In genomic region chr15:76339302-76340197, GRCh38 we compare ENCODE assay signal across 8 cellular contexts. TPM values are rescaled to one million over a fixed set of nuclear protein-coding genes. Genes with fewer than 3 reads are reported as not detected.
DNase-seq lines count a peak whose midpoint lies in the region; ATAC-seq, FAIRE-seq and TF ChIP-seq lines count a peak whose summit lies in the region.

No MANE protein-coding gene starts in this region.

- in situ Hi-C loops in HAP-1 (cut with MboI; ENCODE audit: low sequenced_read_pairs): no loop called here

- H3K36me3 ChIP-seq in HAP-1 (replicated peaks) (peaks cover 52% of the 10 kb centered on the region), mucosa of descending colon (ENCODE audit: low read depth) (no peaks in the 10 kb centered on the region)

- H3K4me3 ChIP-seq in AG04450 (ENCODE audit: low read depth, low read length) (peak overlapping the region; percentile 3; the same call in 1 of the 2 replicates), HAP-1 (peak overlapping the region; percentile 54), mucosa of descending colon (no peak overlapping the region)

- DNase-seq in AG04450 (ENCODE audit: low read depth, low spot score) (no peak), HAP-1 (ENCODE audit: low spot score in 2 of 2) (peak in 1 of 2 experiments; percentile 44), astrocyte of the hippocampus (ENCODE audit: low read depth, low spot score) (peak; percentile 65), mucosa of descending colon (peak in 2 of 3 donors; percentile 19 to 46), H54 (ENCODE audit: insufficient read length, low spot score) (no peak), posterior cingulate gyrus (no peak), DMS 273 (lab: John Stamatoyannopoulos, UW; ENCODE audit: unreplicated experiment) (no peak), HEK293T (ENCODE audit: extremely low spot score) (no peak)

- TF ChIP-seq POLR2A in H54 (IDR thresholded peaks at IDR 0.05; ENCODE audit: low read depth, low read length): no peak

- POLR2A ChIA-PET in AG04450 (lab: Yijun Ruan, JAX): interaction anchor here (0.6 kb wide), 2 partner anchors 359 to 508 kb away, joined by 7 to 11 read pairs; no protein-coding TSS in a partner anchor
- POLR2A ChIA-PET in HEK293T (lab: Yijun Ruan, JAX): interaction anchor here (1.0 kb wide), 1 partner anchor 9 kb away, joined by 3 read pairs; no protein-coding TSS in a partner anchor

- H3K9me3 ChIP-seq in AG04450 (ENCODE audit: control insufficient read depth, insufficient read depth, low read length) (peaks cover 27% of the 10 kb centered on the region), HAP-1 (peaks cover 4% of the 10 kb centered on the region), mucosa of descending colon (no peaks in the 10 kb centered on the region)

- CTCF ChIA-PET in AG04450 (lab: Charles Lee) (interaction anchor here (0.6 kb wide), 1 partner anchor 30 kb away, joined by 4 read pairs; no protein-coding TSS in a partner anchor), HEK293T (lab: Yijun Ruan, JAX) (no interaction called here)

- no peak overlapping the region for H3K27ac ChIP-seq in AG04450 (ENCODE audit: low read depth, low read length)

- no peak for FAIRE-seq in H54 (lab: Jason Lieb, UNC)

- no peak for TF ChIP-seq CTCF in AG04450 (IDR thresholded peaks at IDR 0.05; ENCODE audit: low read depth, low read length)
- no peak for TF ChIP-seq CTCF in mucosa of descending colon (IDR thresholded peaks at IDR 0.05)

- intact Hi-C loops in mucosa of descending colon (cut with DNase I, micrococcal nuclease) (loop anchor here in 1 of 2 donors (10.0 kb wide), 1 partner anchor 155 kb away; no protein-coding TSS in a partner anchor), posterior cingulate gyrus (cut with DNase I) (no loop called here)

- no peak for ATAC-seq in mucosa of descending colon

- H3K27me3 ChIP-seq in AG04450 (ENCODE audit: control insufficient read depth, insufficient read depth, low read length): peaks cover 68% of the 10 kb centered on the region
- H3K27me3 ChIP-seq in HAP-1 (ENCODE audit: low read depth): no peaks in the 10 kb centered on the region

- H3K4me1 ChIP-seq in HAP-1 (peaks cover 21% of the 10 kb centered on the region), mucosa of descending colon (ENCODE audit: low read depth) (peaks cover 55% of the 10 kb centered on the region)

TF ChIP-seq in HEK293T, 16 proteins besides CTCF, POLR2A, EP300 and RAD21:
- TF ChIP-seq FOXA1 (IDR thresholded peaks at IDR 0.05) (no peak), BHLHE40 (IDR thresholded peaks at IDR 0.05; ENCODE audit: borderline replicate concordance) (no peak), HDGF (IDR thresholded peaks at IDR 0.05; ENCODE audit: borderline replicate concordance) (no peak), PKNOX1 (IDR thresholded peaks at IDR 0.05) (no peak), SUZ12 (IDR thresholded peaks at IDR 0.05) (no peak), TARDBP (IDR thresholded peaks at IDR 0.05) (no peak), CTBP1 (IDR thresholded peaks at IDR 0.05; ENCODE audit: borderline replicate concordance) (no peak), NFRKB (IDR thresholded peaks at IDR 0.05) (no peak), L3MBTL2 (conservative IDR thresholded peaks at IDR 0.05) (no peak), ZNF384 (IDR thresholded peaks at IDR 0.05) (no peak), FOXK2 (IDR thresholded peaks at IDR 0.05) (no peak), LEF1 (IDR thresholded peaks at IDR 0.05; ENCODE audit: borderline replicate concordance) (no peak), SP1 (IDR thresholded peaks at IDR 0.05) (no peak), FOXM1 (IDR thresholded peaks at IDR 0.05; ENCODE audit: borderline replicate concordance) (no peak), ELF4 (IDR thresholded peaks at IDR 0.05) (no peak), ARNT (IDR thresholded peaks at IDR 0.05) (no peak)
TF ChIP-seq in HEK293T: peak in this region for 0.

RNA-seq across cellular contexts. Expression of gene ISL2, which starts 3.0 kb away (rescaled TPM):
- 0.82 and 0.83 TPM in 2 replicates for polyA plus RNA-seq in AG04450 (2011; rRNA removed)
- 1.2 and 1.3 TPM in 2 replicates for polyA minus RNA-seq in AG04450 (2011; rRNA and poly(A)+ RNA removed)
- total RNA-seq in mucosa of descending colon: 1 to 10 TPM in 1 of 3 donors, under 1 TPM in 2; 0.51 to 2.1 (median 0.87) TPM

RNA-seq across cellular contexts. Expression of gene ETFA, which starts 28.3 kb away (rescaled TPM):
- polyA plus RNA-seq in AG04450 (2011; rRNA removed): 152 and 208 TPM in 2 replicates
- polyA minus RNA-seq in AG04450 (2011; rRNA and poly(A)+ RNA removed): 88.5 and 127 TPM in 2 replicates
- total RNA-seq in mucosa of descending colon: 100 to 1,000 TPM; 172 to 286 (median 213) TPM

Comparison
In these comparisons a context has a peak if more than half of its experiments do, and no peak if none do; other contexts are left out.
1. DNase-seq: peak in astrocyte of the hippocampus (single experiment) and mucosa of descending colon (2 of 3); none in AG04450 (single experiment), H54 (single experiment), posterior cingulate gyrus (0 of 10), DMS 273 (single experiment) and HEK293T (single experiment).